Comparison of ENCODE assay signal across 19 cellular contexts in genomic region chr13:93249918-93250306, GRCh38. TPM values are rescaled to one million over a fixed set of nuclear protein-coding genes. Genes with fewer than 3 reads are reported as not detected.
DNase-seq lines count a peak whose midpoint lies in the region; ATAC-seq, FAIRE-seq and TF ChIP-seq lines count a peak whose summit lies in the region.
"Had no signal": no experiment of that assay in that cellular context is flagged by ENCODE, and none has a peak within 500 bp of the region (broad histone marks: within the 10 kb centered on the region; RNA-seq: fewer than 3 reads in every experiment).

No MANE protein-coding gene starts in this region.

- TF ChIP-seq POLR2A in HepG2 (IDR thresholded peaks at IDR 0.05; ENCODE audit: insufficient read depth in 1 of 2, low read depth in 2 of 2, low read length in 2 of 2) = no peak
- no peak for TF ChIP-seq POLR2A in right lobe of liver (IDR thresholded peaks at IDR 0.05)
- TF ChIP-seq POLR2A in K562 (conservative IDR thresholded peaks at IDR 0.05) = no peak

- TF ChIP-seq RAD21 in HepG2 (CRISPR knock-in tag; IDR thresholded peaks at IDR 0.05) (no peak), K562 (CRISPR knock-in tag; conservative IDR thresholded peaks at IDR 0.05 in 1 of 2, IDR thresholded peaks at IDR 0.05 in 1 of 2) (no peak)

- H3K79me2 ChIP-seq in HepG2 (ENCODE audit: insufficient read depth, low read length) (peaks cover 46% of the 10 kb centered on the region), K562 (ENCODE audit: control insufficient read depth, insufficient read depth, low read length) (no peaks in the 10 kb centered on the region)

- intact Hi-C loops in HepG2 (cut with micrococcal nuclease; ENCODE audit: unreplicated experiment) = loop anchor here (1.0 to 5.0 kb wide), 6 partner anchors 112 to 1167 kb away; no protein-coding TSS in a partner anchor
- intact Hi-C loops in right lobe of liver (cut with DNase I) = no loop called here
- intact Hi-C loops in K562 (cut with micrococcal nuclease) = no loop called here

- H3K27ac ChIP-seq in HepG2 (ENCODE audit: extremely low read length, insufficient read depth, low read length) (peak overlapping the region; percentile 95), right lobe of liver (no peak overlapping the region), K562 (ENCODE audit: extremely low read depth, low read depth, low read length) (no peak overlapping the region), mesodermal cell (ENCODE audit: low read depth, low read length, severe bottlenecking) (peak overlapping the region; percentile 86)

- ATAC-seq in HepG2 (no peak), right lobe of liver (no peak), K562 (no peak), GM19035 (IDR thresholded peaks at IDR 0.05; ENCODE audit: unreplicated experiment) (no peak), HG02970 (IDR thresholded peaks at IDR 0.05; ENCODE audit: low FRiP score, unreplicated experiment) (no peak), GM18519 (IDR thresholded peaks at IDR 0.05; ENCODE audit: low FRiP score, unreplicated experiment) (no peak)
- ATAC-seq: activated CD4-positive, CD25-positive, alpha-beta regulatory T cell treated with anti-CD3 and anti-CD28 coated beads, Interleukin-2, amount 50 U/mL, for 24 hours; left ventricle myocardium superior had no signal

- FAIRE-seq in HepG2 (lab: Jason Lieb, UNC) (no peak), K562 (lab: Jason Lieb, UNC) (no peak)
- FAIRE-seq: G401.6 had no signal

- in situ Hi-C loops in HepG2 (cut with HindIII; ENCODE audit: extremely low pct_ligation_motif_present, low pct_unique_long_range_greater_than_20kb) (loop anchor here (10.0 to 25.0 kb wide), 4 partner anchors 512 to 1087 kb away; no protein-coding TSS in a partner anchor), K562 (cut with MboI) (no loop called here), ACHN (cut with HindIII; ENCODE audit: low pct_ligation_motif_present, low pct_unique_long_range_greater_than_20kb, low sequenced_read_pairs) (loop anchor here (25.0 kb wide), 1 partner anchor 1112 kb away; no protein-coding TSS in a partner anchor)

- H3K36me3 ChIP-seq in HepG2 (replicated peaks in 1 of 2; ENCODE audit: control insufficient read depth in 1 of 2, insufficient read depth in 2 of 2, low read length in 2 of 2) (no peaks in the 10 kb centered on the region; a peak in 1 of 5 replicates), right lobe of liver (no peaks in the 10 kb centered on the region), K562 (ENCODE audit: control insufficient read depth, insufficient read depth, low read length) (no peaks in the 10 kb centered on the region), mesodermal cell (ENCODE audit: control insufficient read depth, insufficient read depth, low read length) (no peaks in the 10 kb centered on the region)

- H2AFZ ChIP-seq in HepG2 (ENCODE audit: low read length) = peak overlapping the region; percentile 82
- peak overlapping the region; percentile 3; the same call in 1 of the 2 replicates for H2AFZ ChIP-seq in K562 (ENCODE audit: low read depth, low read length)

- no peaks in the 10 kb centered on the region for H4K20me1 ChIP-seq in HepG2 (ENCODE audit: insufficient read depth, low read length)
- H4K20me1 ChIP-seq in K562 (replicated peaks; ENCODE audit: control insufficient read depth, insufficient read depth, low read length) = no peaks in the 10 kb centered on the region

- TF ChIP-seq CTCF in HepG2 (CRISPR knock-in tag; IDR thresholded peaks at IDR 0.05) (no peak), right lobe of liver (IDR thresholded peaks at IDR 0.05) (no peak), K562 (IDR thresholded peaks at IDR 0.05 in 2 of 3, conservative IDR thresholded peaks at IDR 0.05 in 1 of 3; ENCODE audit: insufficient read depth in 2 of 3, low read depth in 1 of 3, low read length in 3 of 3) (no peak)

- CTCF ChIA-PET in HepG2 (lab: Yijun Ruan, JAX; ENCODE audit: low intra/inter-chr PET ratio, low total read pairs) = no interaction called here
- CTCF ChIA-PET in K562 (lab: Yijun Ruan, JAX; ENCODE audit: low intra/inter-chr PET ratio) = no interaction called here

- WGBS in HepG2 (ENCODE audit: low lambda C conversion rate) = 95% methylated on average over 4 of the region's 4 CpGs
- 95% methylated on average over 4 of the region's 4 CpGs for WGBS in right lobe of liver (ENCODE audit: insufficient coverage, low coverage, low lambda C conversion rate, missing lambda C conversion rate)
- WGBS in K562 (ENCODE audit: insufficient coverage, low coverage, missing lambda C conversion rate) = 14% methylated on average over 4 of the region's 4 CpGs
- WGBS in mesodermal cell (ENCODE audit: insufficient coverage in 2 of 2), 2 experiments = 100% methylated on average over 1 to 3 of the region's 4 CpGs

- H3K4me3 ChIP-seq in HepG2 (replicated peaks in 1 of 3; ENCODE audit: insufficient read depth in 1 of 3, low read depth in 2 of 3, low read length in 3 of 3) = peak overlapping the region in 1 of 3 experiments; percentile 57; a peak in 1 of 6 replicates
- H3K4me3 ChIP-seq in right lobe of liver = no peak overlapping the region
- no peak overlapping the region for H3K4me3 ChIP-seq in K562
- no peak overlapping the region for H3K4me3 ChIP-seq in mesodermal cell (ENCODE audit: extremely low read depth, insufficient read depth, low read length, poor library complexity, severe bottlenecking)

- H3K9me1 ChIP-seq in K562 (ENCODE audit: control insufficient read depth, insufficient read depth, low read length) = no peaks in the 10 kb centered on the region

- peak overlapping the region; percentile 84 for H3K4me2 ChIP-seq in HepG2 (ENCODE audit: low read depth, low read length)
- H3K4me2 ChIP-seq in K562 (ENCODE audit: insufficient read depth, low read length) = no peak overlapping the region

- DNase-seq in HepG2 (ENCODE audit: low spot score) (no peak), right lobe of liver (no peak), K562 (ENCODE audit: extremely low read depth in 1 of 4, low spot score in 3 of 4) (no peak), ACHN (no peak)
- DNase-seq: activated CD4-positive, alpha-beta memory T cell treated with anti-CD3 and anti-CD28 coated beads for 36 hours; activated CD8-positive, alpha-beta memory T cell treated with anti-CD3 and anti-CD28 coated beads, Interleukin-2, amount 50 U/mL, for 4 hours; activated naive CD4-positive, alpha-beta T cell treated with anti-CD3 and anti-CD28 coated beads, Interleukin-2, amount 10 ng/mL, durations not matched to agents 7 days and 5 days; left ventricle myocardium superior; NCI-H1092 treated with DMSO at 0.1 percent for 48 hours; NCI-H187 treated with DMSO at 0.1 percent for 48 hours; NCI-H526; posterior cingulate gyrus; T-helper 1 cell had no signal

- POLR2A ChIA-PET in HepG2 (lab: Yijun Ruan, JAX) (interaction anchor here (0.7 to 2.7 kb wide), 8 partner anchors 8 to 1094 kb away, joined by 3 to 31 read pairs (median 7); partner anchors contain the start of gene GPC6), K562 (lab: Yijun Ruan, JAX) (interaction anchor here (0.7 to 1.7 kb wide), 8 partner anchors 8 to 29 kb away, joined by 3 to 7 read pairs (median 4); partner anchors contain the start of gene GPC6)

- peaks cover 49% of the 10 kb centered on the region for H3K4me1 ChIP-seq in HepG2 (ENCODE audit: insufficient read depth, low read length)
- peaks cover 0 to 17% (median under 1%) of the 10 kb centered on the region in 4 donors for H3K4me1 ChIP-seq in right lobe of liver
- H3K4me1 ChIP-seq in K562 (replicated peaks in 1 of 2; ENCODE audit: control insufficient read depth in 2 of 2, insufficient read depth in 2 of 2, low read length in 2 of 2) = no peaks in the 10 kb centered on the region; a peak in 2 of 5 replicates
- peaks cover 13% of the 10 kb centered on the region for H3K4me1 ChIP-seq in mesodermal cell (ENCODE audit: control insufficient read depth, insufficient read depth, low read length, poor library complexity, severe bottlenecking)

- TF ChIP-seq EP300 in HepG2 (IDR thresholded peaks at IDR 0.05; ENCODE audit: low read depth in 2 of 2, low read length in 2 of 2) (no peak), HepG2 (CRISPR knock-in tag; IDR thresholded peaks at IDR 0.05; ENCODE audit: borderline replicate concordance) (no peak), K562 (IDR thresholded peaks at IDR 0.05; ENCODE audit: low read length) (no peak)

- H3K9ac ChIP-seq in HepG2 (ENCODE audit: insufficient read depth, low read depth, low read length) = peak overlapping the region; percentile 80
- no peak overlapping the region for H3K9ac ChIP-seq in K562 (ENCODE audit: insufficient read depth in 1 of 2, low read depth in 2 of 2, low read length in 2 of 2)

- no peaks in the 10 kb centered on the region for H3K27me3 ChIP-seq in HepG2 (ENCODE audit: control insufficient read depth in 1 of 2, insufficient read depth in 2 of 2, low read length in 2 of 2)
- H3K27me3 ChIP-seq in right lobe of liver = no peaks in the 10 kb centered on the region
- H3K27me3 ChIP-seq in K562 (ENCODE audit: control insufficient read depth in 2 of 2, insufficient read depth in 2 of 2, low read length in 2 of 2) = no peaks in the 10 kb centered on the region

- BruUV-seq in HepG2 (replicated peaks; lab: Mats Ljungman, UMichigan) (no TSS peak), K562 (replicated peaks; lab: Mats Ljungman, UMichigan) (no TSS peak)

- H3K9me3 ChIP-seq in HepG2 (ENCODE audit: low read length) (no peaks in the 10 kb centered on the region), right lobe of liver (no peaks in the 10 kb centered on the region), K562 (replicated peaks; ENCODE audit: control insufficient read depth, insufficient read depth, low read depth, low read length) (no peaks in the 10 kb centered on the region), mesodermal cell (ENCODE audit: control insufficient read depth, low read length) (no peaks in the 10 kb centered on the region)

RNA-seq across cellular contexts. Expression of gene GPC6, which starts 23.3 kb away (rescaled TPM):
- 27.5 and 33.9 TPM in 2 replicates for total RNA-seq in HepG2 (2016; rRNA removed; fragmentation: Illumina TruSeq; extraction: Trizol)
- total RNA-seq in HepG2 (2016; cell fraction: cytosol; rRNA removed; fragmentation: Illumina TruSeq; extraction: Trizol; ENCODE audit: low read depth) = 1.9 and 2.6 TPM in 2 replicates
- 27.2 and 30.7 TPM in 2 replicates for total RNA-seq in HepG2 (2016; cell fraction: insoluble cytoplasmic fraction; rRNA removed; fragmentation: Illumina TruSeq; extraction: Trizol)
- total RNA-seq in HepG2 (2016; cell fraction: membrane; rRNA removed; fragmentation: Illumina TruSeq; extraction: Trizol) = 7.7 and 8.3 TPM in 2 replicates
- 51.7 and 53.0 TPM in 2 replicates for total RNA-seq in HepG2 (2016; cell fraction: nucleus; rRNA removed; fragmentation: Illumina TruSeq; extraction: Trizol)
- polyA plus RNA-seq in HepG2 (2011; rRNA removed) = 21.5 and 24.5 TPM in 2 replicates
- polyA plus RNA-seq in HepG2 (2011; cell fraction: cytosol; rRNA removed) = 21.3 and 23.6 TPM in 2 replicates
- polyA plus RNA-seq in HepG2 (2011; cell fraction: nucleus; rRNA removed) = 7.3 and 7.7 TPM in 2 replicates
- polyA plus RNA-seq in HepG2 (2012) = 11.9 and 20.2 TPM in 2 replicates
- polyA plus RNA-seq in HepG2 (2016; cell fraction: cytosol; fragmentation: Illumina TruSeq; extraction: Trizol; ENCODE audit: low read depth) = 1.4 and 1.8 TPM in 2 replicates
- polyA plus RNA-seq in HepG2 (2016; cell fraction: insoluble cytoplasmic fraction; fragmentation: Illumina TruSeq; extraction: Trizol; ENCODE audit: low read depth) = 16.0 and 18.2 TPM in 2 replicates
- 3.6 and 3.9 TPM in 2 replicates for polyA plus RNA-seq in HepG2 (2016; cell fraction: membrane; fragmentation: Illumina TruSeq; extraction: Trizol; ENCODE audit: low read depth)
- polyA plus RNA-seq in HepG2 (2016; cell fraction: nucleus; fragmentation: Illumina TruSeq; extraction: Trizol; ENCODE audit: insufficient read depth, low read depth) = 24.9 and 25.5 TPM in 2 replicates
- 0.07 and 66.7 TPM in 2 replicates for polyA minus RNA-seq in HepG2 (2011; rRNA and poly(A)+ RNA removed; ENCODE audit: low replicate concordance)
- 71.6 and 82.5 TPM in 2 replicates for polyA minus RNA-seq in HepG2 (2011; cell fraction: cytosol; rRNA and poly(A)+ RNA removed)
- polyA minus RNA-seq in HepG2 (2011; cell fraction: nucleus; rRNA and poly(A)+ RNA removed) = 52.8 and 56.1 TPM in 2 replicates
- total RNA-seq in right lobe of liver = 10 to 100 TPM; 18.6 to 30.1 (median 20.2) TPM
- total RNA-seq in K562 (2011; cell fraction: chromatin; rRNA removed; ENCODE audit: low replicate concordance) = 0.09 and 0.14 TPM in 2 replicates
- total RNA-seq in K562 (2011; cell fraction: nucleolus; rRNA removed) = 0.13 and 0.17 TPM in 2 replicates
- 0.07 and 0.15 TPM in 2 replicates for total RNA-seq in K562 (2011; cell fraction: nucleoplasm; rRNA removed)
- total RNA-seq in K562 (2014; rRNA removed) = under 0.01 and 0.04 TPM in 2 replicates
- not detected in 2 replicates for total RNA-seq in K562 (2014; rRNA removed; fragmentation: Illumina TruSeq; extraction: Trizol)
- total RNA-seq in K562 (2015; rRNA removed; fragmentation: Illumina TruSeq; extraction: Trizol) = 0.04 TPM in 1 of 2 replicates, not detected in the other
- 0.07 and 0.20 TPM in 2 replicates for total RNA-seq in K562 (2021)
- polyA plus RNA-seq in K562 (2011; rRNA removed) = 0.01 TPM in 1 of 2 replicates, not detected in the other
- polyA plus RNA-seq in K562 (2011; cell fraction: cytosol; rRNA removed) = not detected in 2 replicates
- polyA plus RNA-seq in K562 (2011; cell fraction: nucleus; rRNA removed) = 0.10 TPM in 1 of 2 replicates, not detected in the other
- 0.01 TPM in 2 replicates for polyA plus RNA-seq in K562 (2012)
- not detected in 2 replicates for polyA plus RNA-seq in K562 (2014; fragmentation: Illumina TruSeq; extraction: Trizol)
- not detected for polyA plus RNA-seq in K562 (2014; fragmentation: Nextera tagmentation; extraction: Ambion mirVana)
- polyA plus RNA-seq in K562 (2014; rRNA removed) = 0.01 and 0.03 TPM in 2 replicates
- polyA minus RNA-seq in K562 (2011; rRNA and poly(A)+ RNA removed) = not detected in 2 replicates
- polyA minus RNA-seq in K562 (2011; cell fraction: cytosol; rRNA and poly(A)+ RNA removed) = not detected in 2 replicates
- 0.67 TPM in 1 of 2 replicates, not detected in the other for polyA minus RNA-seq in K562 (2011; cell fraction: nucleus; rRNA and poly(A)+ RNA removed)
- 40.0 TPM for polyA plus RNA-seq in mesodermal cell (2013, experiment 1 of 2)
- 39.1 TPM for polyA plus RNA-seq in mesodermal cell (2013, experiment 2 of 2)
- total RNA-seq: activated CD4-positive, alpha-beta memory T cell treated with anti-CD3 and anti-CD28 coated beads for 36 hours had no signal

Comparison
In these comparisons a context has a peak if more than half of its experiments do, and no peak if none do; other contexts are left out.
1. H3K27ac ChIP-seq: peak in HepG2 (single experiment) and mesodermal cell (single experiment); none in right lobe of liver (0 of 3) and K562 (single experiment).
2. Of the 241 proteins assayed by ChIP-seq in both HepG2 and K562: peak only in HepG2: ADNP, CHD4 and ELF4; only in K562: none; in both: none; in neither: 237; mixed calls (peak in some experiments, not most) for 1.